7 cellular contexts compared by ENCODE assay signal in genomic region chr1:169546087-169546995, GRCh38. TPM values are rescaled to one million over a fixed set of nuclear protein-coding genes. Genes with fewer than 3 reads are reported as not detected.
A peak's percentile ranks its signal among the peaks of the same experiment; 100 is the strongest.
DNase-seq lines count a peak whose midpoint lies in the region; ATAC-seq and TF ChIP-seq lines count a peak whose summit lies in the region.

No MANE protein-coding gene starts in this region.

- POLR2A ChIA-PET in GM10248 (lab: Yijun Ruan, JAX): no interaction called here

- TF ChIP-seq CTCF in GM10248 (IDR thresholded peaks at IDR 0.05; ENCODE audit: control extremely low read depth, extremely low read depth, low read depth, missing control alignments): peak; percentile 74
- TF ChIP-seq CTCF in VCaP (conservative IDR thresholded peaks at IDR 0.05): peak; percentile 88
- TF ChIP-seq CTCF in lower lobe of right lung (IDR thresholded peaks at IDR 0.05): peak; percentile 79

- no peaks in the 10 kb centered on the region for H3K9me3 ChIP-seq in lower lobe of right lung

- H3K4me3 ChIP-seq in lower lobe of right lung: no peak overlapping the region

- H3K4me1 ChIP-seq in lower lobe of right lung: no peaks in the 10 kb centered on the region

- no peaks in the 10 kb centered on the region for H3K36me3 ChIP-seq in lower lobe of right lung

- ATAC-seq in HG02798 (IDR thresholded peaks at IDR 0.05; ENCODE audit: poor library complexity, unreplicated experiment) (peak; percentile 87), lower lobe of right lung (peak; percentile 90 to 91)

- intact Hi-C loops in lower lobe of right lung (cut with DNase I): loop anchor here (10.0 kb wide), 1 partner anchor 82 kb away; no protein-coding TSS in a partner anchor

- H3K27me3 ChIP-seq in lower lobe of right lung (ENCODE audit: low read depth): no peaks in the 10 kb centered on the region

- H3K27ac ChIP-seq in VCaP (peak overlapping the region; percentile 66), lower lobe of right lung (no peak overlapping the region)

- DNase-seq in GM10248 (ENCODE audit: extremely low spot score): peak; percentile 25
- peak; percentile 66 for DNase-seq in NCI-H2107 treated with DMSO at 0.1 percent for 48 hours (lab: John Stamatoyannopoulos, UW; ENCODE audit: unreplicated experiment)
- peak; percentile 66 to 78 for DNase-seq in dermis microvascular lymphatic vessel endothelial cell (ENCODE audit: low read depth in 2 of 2)
- DNase-seq in lower lobe of right lung: no peak
- DNase-seq in stimulated activated CD8-positive, alpha-beta memory T cell treated with anti-CD3 and anti-CD28 coated beads, Interleukin-7, amount 100 ng/mL, for 4 hours (ENCODE audit: low read depth in 2 of 2): peak; percentile 12 to 19

- CTCF ChIA-PET in GM10248 (lab: Yijun Ruan, JAX): interaction anchor here (0.6 to 3.3 kb wide), 21 partner anchors 8 to 1203 kb away, joined by 3 to 21 read pairs (median 4); partner anchors contain the start of gene CCDC181

RNA-seq across cellular contexts. Expression of gene F5, which starts 39.9 kb away (rescaled TPM):
- not detected in 2 replicates for total RNA-seq in dermis microvascular lymphatic vessel endothelial cell
- 4.2 TPM for total RNA-seq in lower lobe of right lung
